ENCODE assay signal across 9 cellular contexts in genomic region chr4:165379662-165380061, GRCh38. TPM values are rescaled to one million over a fixed set of nuclear protein-coding genes. Genes with fewer than 3 reads are reported as not detected.
A peak's percentile ranks its signal among the peaks of the same experiment; 100 is the strongest.
DNase-seq lines count a peak whose midpoint lies in the region; ATAC-seq and TF ChIP-seq lines count a peak whose summit lies in the region.
"Had no signal": no experiment of that assay in that cellular context is flagged by ENCODE, and none has a peak within 500 bp of the region (broad histone marks: within the 10 kb centered on the region; RNA-seq: fewer than 3 reads in every experiment).

No MANE protein-coding gene starts in this region.

- DNase-seq in T-helper 1 cell (no peak), astrocyte of the hippocampus (ENCODE audit: low read depth, low spot score) (peak; percentile 54), thyroid gland (peak; percentile 55 to 57), immature natural killer cell (no peak), amniotic stem cell (lab: John Stamatoyannopoulos, UW) (no peak)

- no peaks in the 10 kb centered on the region for H3K36me3 ChIP-seq in thyroid gland
- H3K36me3 ChIP-seq: BLaER1 had no signal

- H3K4me1 Mint-ChIP-seq in T-helper 1 cell treated with Interleukin-12 subunit alpha and Interleukin-12 subunit beta and Interleukin-4 antibody, amounts not matched to agents 30 μg/mL and 1 μg/mL, for 36 hours (ENCODE audit: low read depth) = no peaks in the 10 kb centered on the region
- peaks cover 0 to 5% of the 10 kb centered on the region in 2 donors for H3K4me1 Mint-ChIP-seq in immature natural killer cell

- no peaks in the 10 kb centered on the region for H3K9me3 Mint-ChIP-seq in T-helper 1 cell treated with Interleukin-12 subunit alpha and Interleukin-12 subunit beta and Interleukin-4 antibody, amounts not matched to agents 30 μg/mL and 1 μg/mL, for 36 hours
- peaks cover 0 to 6% (median 0%) of the 10 kb centered on the region in 6 donors for H3K9me3 Mint-ChIP-seq in immature natural killer cell

- peak overlapping the region; percentile 40 to 68 (median 43) for H3K4me3 ChIP-seq in thyroid gland (replicated peaks in 1 of 3)

- H3K27ac Mint-ChIP-seq in T-helper 1 cell treated with Interleukin-12 subunit alpha and Interleukin-12 subunit beta and Interleukin-4 antibody, amounts not matched to agents 30 μg/mL and 1 μg/mL, for 36 hours = no peak overlapping the region
- no peak overlapping the region for H3K27ac Mint-ChIP-seq in immature natural killer cell

- no peaks in the 10 kb centered on the region for H3K9me3 ChIP-seq in thyroid gland

- no peak for TF ChIP-seq CTCF in thyroid gland (IDR thresholded peaks at IDR 0.05)

- peaks cover 2% of the 10 kb centered on the region for H3K36me3 Mint-ChIP-seq in T-helper 1 cell treated with Interleukin-12 subunit alpha and Interleukin-12 subunit beta and Interleukin-4 antibody, amounts not matched to agents 30 μg/mL and 1 μg/mL, for 36 hours (ENCODE audit: low read depth)
- H3K36me3 Mint-ChIP-seq in immature natural killer cell = no peaks in the 10 kb centered on the region

- H3K27me3 ChIP-seq in layer of hippocampus (ENCODE audit: control insufficient read depth, insufficient read depth, low read length) (no peaks in the 10 kb centered on the region), thyroid gland (no peaks in the 10 kb centered on the region)
- H3K27me3 ChIP-seq: BLaER1 had no signal

- TF ChIP-seq POLR2A in thyroid gland (IDR thresholded peaks at IDR 0.05) = no peak
- no peak for TF ChIP-seq POLR2A in GM18505 (IDR thresholded peaks at IDR 0.05; ENCODE audit: borderline replicate concordance, extremely low read depth, insufficient read depth, insufficient read length)

- intact Hi-C loops in thyroid gland (cut with DNase I) = no loop called here

- H3K27me3 Mint-ChIP-seq in T-helper 1 cell treated with Interleukin-12 subunit alpha and Interleukin-12 subunit beta and Interleukin-4 antibody, amounts not matched to agents 30 μg/mL and 1 μg/mL, for 36 hours (ENCODE audit: low read depth) = peaks cover 69% of the 10 kb centered on the region
- peaks cover 5 to 29% (median 16%) of the 10 kb centered on the region in 3 donors for H3K27me3 Mint-ChIP-seq in immature natural killer cell (ENCODE audit: low read depth in 3 of 3)

- peak overlapping the region; percentile 40 for H3K4me3 Mint-ChIP-seq in T-helper 1 cell treated with Interleukin-12 subunit alpha and Interleukin-12 subunit beta and Interleukin-4 antibody, amounts not matched to agents 30 μg/mL and 1 μg/mL, for 36 hours
- peak overlapping the region in 1 of 5 donors; percentile 21 for H3K4me3 Mint-ChIP-seq in immature natural killer cell

- ATAC-seq in GM18505 (IDR thresholded peaks at IDR 0.05; ENCODE audit: unreplicated experiment) = no peak

- 12 to 32% methylated on average over 11 of the region's 11 CpGs for WGBS in thyroid gland, 2 donors

- H3K4me1 ChIP-seq in thyroid gland = peaks cover 8 to 12% of the 10 kb centered on the region in 2 donors

- H3K27ac ChIP-seq in layer of hippocampus (ENCODE audit: low read depth, low read length) (peak overlapping the region; percentile 83), thyroid gland (peak overlapping the region; percentile 56 to 84 (median 72))
- H3K27ac ChIP-seq: BLaER1 had no signal

RNA-seq across cellular contexts. Expression of gene CPE, which starts 0.9 kb away (rescaled TPM):
- 100 to 1,000 TPM; 159 to 334 (median 309) TPM for total RNA-seq in thyroid gland
- not detected for polyA plus RNA-seq in immature natural killer cell

RNA-seq across cellular contexts. Expression of gene MSMO1, which starts 52.2 kb away (rescaled TPM):
- total RNA-seq in thyroid gland = 10 to 100 TPM; 27.7 to 39.7 (median 32.7) TPM
- 10 to 100 TPM; 22.2 to 23.8 (median 22.5) TPM for polyA plus RNA-seq in immature natural killer cell

Comparison
In these comparisons a context has a peak if more than half of its experiments do, and no peak if none do; other contexts are left out.
1. DNase-seq: peak in astrocyte of the hippocampus (single experiment) and thyroid gland (2 of 2); none in T-helper 1 cell (0 of 5), immature natural killer cell (0 of 3) and amniotic stem cell (single experiment).